ENCODE assay signal across 13 cellular contexts in the genomic region with DNA sequence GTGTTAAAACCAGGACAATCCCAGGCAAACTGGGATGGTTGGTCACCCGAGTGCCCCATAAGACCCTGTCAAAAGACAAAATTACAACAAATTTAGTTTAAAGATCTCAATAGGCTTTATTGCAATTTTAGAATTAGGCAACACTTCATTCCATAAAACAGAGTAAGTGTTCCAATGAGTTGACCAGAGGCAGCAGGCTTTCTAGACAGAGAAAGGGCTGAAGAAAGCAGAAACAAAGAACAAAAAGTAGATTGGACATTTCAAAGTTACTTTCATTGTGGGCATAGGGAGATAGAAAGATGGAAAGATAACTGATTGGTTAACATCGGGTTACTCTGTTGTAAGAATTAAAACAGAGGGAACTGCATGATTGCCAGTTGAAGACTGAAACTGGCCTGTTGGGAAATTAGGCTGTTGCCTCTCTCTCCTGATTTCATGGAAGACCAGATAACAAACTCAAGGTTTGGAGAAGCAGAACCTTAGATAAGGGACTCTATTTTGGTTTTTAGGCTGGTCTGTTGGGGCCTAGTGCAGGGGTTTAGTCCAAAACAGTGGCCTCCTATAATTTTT. TPM values are rescaled to one million over a fixed set of nuclear protein-coding genes. Genes with fewer than 3 reads are reported as not detected.
DNase-seq lines count a peak whose midpoint lies in the region; ATAC-seq and TF ChIP-seq lines count a peak whose summit lies in the region.
"Had no signal": no experiment of that assay in that cellular context is flagged by ENCODE, and none has a peak within 500 bp of the region (broad histone marks: within the 10 kb centered on the region; RNA-seq: fewer than 3 reads in every experiment).

No MANE protein-coding gene starts in this region.

- no peaks in the 10 kb centered on the region for H3K36me3 ChIP-seq in duodenal mucosa (ENCODE audit: control insufficient read depth in 1 of 2, insufficient read depth in 2 of 2, low read length in 2 of 2)
- H3K36me3 ChIP-seq in psoas muscle (ENCODE audit: insufficient read depth in 1 of 2, low read depth in 1 of 2): no peaks in the 10 kb centered on the region
- H3K36me3 ChIP-seq: brain microvascular endothelial cell had no signal

- peaks cover 6 to 9% of the 10 kb centered on the region in 2 donors for H3K4me1 ChIP-seq in duodenal mucosa (ENCODE audit: control insufficient read depth in 1 of 2, insufficient read depth in 2 of 2, low read length in 2 of 2)
- H3K4me1 ChIP-seq in psoas muscle: peaks cover 4% of the 10 kb centered on the region

- intact Hi-C loops in psoas muscle (cut with DNase I): no loop called here

- H3K27me3 ChIP-seq in duodenal mucosa (ENCODE audit: control insufficient read depth in 1 of 2, insufficient read depth in 2 of 2, low read length in 2 of 2) (no peaks in the 10 kb centered on the region), psoas muscle (ENCODE audit: insufficient read depth in 3 of 3, low read length in 2 of 3) (no peaks in the 10 kb centered on the region)
- H3K27me3 ChIP-seq: brain microvascular endothelial cell had no signal

- H3K4me3 ChIP-seq in duodenal mucosa (ENCODE audit: low read depth in 1 of 2, low read length in 2 of 2): no peak overlapping the region
- no peak overlapping the region for H3K4me3 ChIP-seq in psoas muscle

- TF ChIP-seq CTCF in psoas muscle (IDR thresholded peaks at IDR 0.05): no peak

- H3K9me3 ChIP-seq in duodenal mucosa (ENCODE audit: control insufficient read depth in 1 of 2, low read length in 2 of 2) (no peaks in the 10 kb centered on the region), psoas muscle (no peaks in the 10 kb centered on the region)

- DNase-seq in CD1c-positive myeloid dendritic cell (ENCODE audit: extremely low spot score) (peak; percentile 58), MV-4-11 (lab: John Stamatoyannopoulos, UW) (peak; percentile 72), psoas muscle (no peak), kidney glomerular epithelial cell (lab: John Stamatoyannopoulos, UW) (no peak), midbrain (lab: John Stamatoyannopoulos, UW) (no peak)
- DNase-seq: activated T-cell treated with anti-CD3 and anti-CD28 coated beads for 4 hours; CD4-positive, alpha-beta memory T cell; GOT3; immature natural killer cell had no signal

- H3K27ac ChIP-seq in duodenal mucosa (ENCODE audit: low read depth, low read length) (peak overlapping the region; percentile 1), psoas muscle (peak overlapping the region; percentile 49)

- 66 to 81% (median 73%) methylated on average over 2 of the region's 2 CpGs for WGBS in psoas muscle, 3 donors

- no peak for ATAC-seq in psoas muscle
- no peak for ATAC-seq in HG03571 (IDR thresholded peaks at IDR 0.05; ENCODE audit: unreplicated experiment)
- ATAC-seq in GM18511 (IDR thresholded peaks at IDR 0.05; ENCODE audit: unreplicated experiment): no peak

- H3K9ac ChIP-seq in duodenal mucosa (ENCODE audit: low read depth in 1 of 2, low read length in 2 of 2): no peak overlapping the region

RNA-seq across cellular contexts. Expression of a gene that starts 36.3 kb away (rescaled TPM):
- 1 to 10 TPM; 1.6 to 3.9 (median 3.3) TPM for total RNA-seq in psoas muscle
- 1 to 10 TPM; 1.4 to 1.7 (median 1.6) TPM for polyA plus RNA-seq in psoas muscle

Comparison
In these comparisons a context has a peak if more than half of its experiments do, and no peak if none do; other contexts are left out.
1. DNase-seq: peak in CD1c-positive myeloid dendritic cell (single experiment) and MV-4-11 (single experiment); none in psoas muscle (0 of 2), kidney glomerular epithelial cell (single experiment) and midbrain (single experiment).